19 cellular contexts compared by ENCODE assay signal in genomic region chr1:61449410-61449809, GRCh38.
A peak's percentile ranks its signal among the peaks of the same experiment; 100 is the strongest.
DNase-seq lines count a peak whose midpoint lies in the region; ATAC-seq and TF ChIP-seq lines count a peak whose summit lies in the region.
"Had no signal": no experiment of that assay in that cellular context is flagged by ENCODE, and none has a peak within 500 bp of the region (broad histone marks: within the 10 kb centered on the region; RNA-seq: fewer than 3 reads in every experiment).

No MANE protein-coding gene starts in this region.

- no peak overlapping the region for H3K4me3 Mint-ChIP-seq in GM23338
- H3K4me3 Mint-ChIP-seq: activated CD4-positive, alpha-beta T cell treated with anti-CD3 and anti-CD28 coated beads for 36 hours; CD8-positive, alpha-beta memory T cell had no signal

- H3K4me3 ChIP-seq in SK-N-MC (no peak overlapping the region), coronary artery (no peak overlapping the region), osteoblast (ENCODE audit: insufficient read depth, low read length) (no peak overlapping the region), thyroid gland (replicated peaks in 1 of 3) (no peak overlapping the region), GM23338 (no peak overlapping the region)
- H3K4me3 ChIP-seq: mucosa of descending colon, smooth muscle cell, upper lobe of left lung had no signal

- TF ChIP-seq POLR2A in thyroid gland (IDR thresholded peaks at IDR 0.05) (no peak), GM18505 (IDR thresholded peaks at IDR 0.05; ENCODE audit: borderline replicate concordance, extremely low read depth, insufficient read depth, insufficient read length) (no peak)

- no peak overlapping the region for H2AFZ ChIP-seq in osteoblast (ENCODE audit: low read length)
- H2AFZ ChIP-seq in GM23338: no peak overlapping the region

- ATAC-seq in GM23338: no peak
- ATAC-seq in GM18505 (IDR thresholded peaks at IDR 0.05; ENCODE audit: unreplicated experiment): no peak
- ATAC-seq: activated CD4-positive, alpha-beta T cell treated with anti-CD3 and anti-CD28 coated beads for 36 hours; mucosa of descending colon; PC-3 had no signal

- no peak overlapping the region for H3K9ac ChIP-seq in SK-N-MC (ENCODE audit: insufficient read length)

- DNase-seq in SK-N-MC (ENCODE audit: low read depth, low spot score) (no peak), coronary artery (ENCODE audit: low spot score) (peak; percentile 79), osteoblast (ENCODE audit: insufficient read length, low spot score, missing footprints) (no peak), thyroid gland (no peak), GM23338 (ENCODE audit: low spot score) (no peak), GM10266 (ENCODE audit: extremely low spot score) (no peak)
- DNase-seq: activated CD4-positive, alpha-beta T cell treated with anti-CD3 and anti-CD28 coated beads for 36 hours; activated effector memory CD4-positive, alpha-beta T cell treated with Interleukin-2 at 50 U/mL for 16 hours; CD8-positive, alpha-beta memory T cell; DND-41; NCI-H1436; NCI-H2171; NCI-H748 treated with DMSO at 0.1 percent for 48 hours; occipital lobe; PC-3 had no signal

- H3K27ac ChIP-seq in SK-N-MC (peak overlapping the region; percentile 97), coronary artery (peak overlapping the region; percentile 91), osteoblast (ENCODE audit: low read depth, low read length) (no peak overlapping the region), thyroid gland (peak overlapping the region; percentile 52 to 67 (median 65)), GM23338 (ENCODE audit: low read depth) (no peak overlapping the region)

- H3K4me2 ChIP-seq in osteoblast (ENCODE audit: insufficient read depth, low read length) (peak overlapping the region; percentile 35), GM23338 (no peak overlapping the region)
- H3K4me2 ChIP-seq: smooth muscle cell had no signal

- H3K27me3 Mint-ChIP-seq in GM23338 (ENCODE audit: insufficient read depth, low read depth, poor library complexity): peaks cover 2% of the 10 kb centered on the region
- H3K27me3 Mint-ChIP-seq: activated CD4-positive, alpha-beta T cell treated with anti-CD3 and anti-CD28 coated beads for 36 hours; CD8-positive, alpha-beta memory T cell had no signal

- intact Hi-C loops in thyroid gland (cut with DNase I): no loop called here

- H3K27me3 ChIP-seq in osteoblast (ENCODE audit: insufficient read depth, low read length) (peaks cover 21% of the 10 kb centered on the region), thyroid gland (no peaks in the 10 kb centered on the region), GM23338 (ENCODE audit: insufficient read depth) (no peaks in the 10 kb centered on the region)
- H3K27me3 ChIP-seq: upper lobe of left lung had no signal

- no peak overlapping the region for H3K27ac Mint-ChIP-seq in GM23338
- H3K27ac Mint-ChIP-seq: activated CD4-positive, alpha-beta T cell treated with anti-CD3 and anti-CD28 coated beads for 36 hours had no signal

- 86 to 91% methylated on average over 5 of the region's 5 CpGs for WGBS in thyroid gland, 2 donors

- H3K4me1 ChIP-seq in osteoblast (ENCODE audit: insufficient read depth, low read length) (peaks cover 24% of the 10 kb centered on the region), thyroid gland (peaks cover 54 to 68% of the 10 kb centered on the region in 2 donors), GM23338 (ENCODE audit: insufficient read depth) (peaks cover 17% of the 10 kb centered on the region)

- H4K20me1 ChIP-seq in osteoblast (ENCODE audit: insufficient read depth, low read length): peaks cover 2% of the 10 kb centered on the region
- no peaks in the 10 kb centered on the region for H4K20me1 ChIP-seq in GM23338 (replicated peaks; ENCODE audit: insufficient read depth)

- H3K9me2 ChIP-seq in GM23338 (ENCODE audit: insufficient read depth): no peaks in the 10 kb centered on the region

- no peaks in the 10 kb centered on the region for H3K9me3 Mint-ChIP-seq in GM23338
- H3K9me3 Mint-ChIP-seq: CD8-positive, alpha-beta memory T cell had no signal

- H3K36me3 ChIP-seq in SK-N-MC (ENCODE audit: insufficient read depth, low read length) (no peaks in the 10 kb centered on the region), osteoblast (ENCODE audit: insufficient read depth, low read length) (no peaks in the 10 kb centered on the region), thyroid gland (no peaks in the 10 kb centered on the region), GM23338 (ENCODE audit: insufficient read depth) (no peaks in the 10 kb centered on the region)
- H3K36me3 ChIP-seq: upper lobe of left lung had no signal

- no peaks in the 10 kb centered on the region for H3K36me3 Mint-ChIP-seq in GM23338 (ENCODE audit: low read depth)
- H3K36me3 Mint-ChIP-seq: CD8-positive, alpha-beta memory T cell had no signal

- TF ChIP-seq CTCF in coronary artery (IDR thresholded peaks at IDR 0.05) (no peak), osteoblast (IDR thresholded peaks at IDR 0.05; ENCODE audit: extremely low read depth, low read depth, low read length) (no peak), thyroid gland (IDR thresholded peaks at IDR 0.05) (no peak), GM23338 (conservative IDR thresholded peaks at IDR 0.05; ENCODE audit: low read depth in 2 of 2) (no peak), GM10266 (IDR thresholded peaks at IDR 0.05; ENCODE audit: control insufficient read depth, insufficient read depth, low read depth, missing control alignments) (no peak)

- peaks cover 33% of the 10 kb centered on the region for H3K4me1 Mint-ChIP-seq in GM23338

- H3K9me3 ChIP-seq in SK-N-MC (ENCODE audit: low read depth, low read length) (no peaks in the 10 kb centered on the region), osteoblast (ENCODE audit: low read depth, low read length) (no peaks in the 10 kb centered on the region), thyroid gland (no peaks in the 10 kb centered on the region)
- H3K9me3 ChIP-seq: mucosa of descending colon, upper lobe of left lung had no signal

- H3K79me2 ChIP-seq in osteoblast (ENCODE audit: insufficient read depth, low read length): no peaks in the 10 kb centered on the region
- no peaks in the 10 kb centered on the region for H3K79me2 ChIP-seq in GM23338 (replicated peaks; ENCODE audit: insufficient read depth)

- H3F3A ChIP-seq in GM23338 (replicated peaks; ENCODE audit: low read depth): no peaks in the 10 kb centered on the region

TF ChIP-seq in GM23338, 12 proteins besides CTCF, POLR2A, EP300 and RAD21 (continues in another document):
- TF ChIP-seq EZH2phosphoT487 (IDR thresholded peaks at IDR 0.05; ENCODE audit: unreplicated experiment) (no peak), ZNF331 (CRISPR knock-in tag; IDR thresholded peaks at IDR 0.05; ENCODE audit: low read depth) (no peak), EZH2 (IDR thresholded peaks at IDR 0.05; ENCODE audit: low read depth, unreplicated experiment) (no peak)
- TF ChIP-seq, protein P1, sequence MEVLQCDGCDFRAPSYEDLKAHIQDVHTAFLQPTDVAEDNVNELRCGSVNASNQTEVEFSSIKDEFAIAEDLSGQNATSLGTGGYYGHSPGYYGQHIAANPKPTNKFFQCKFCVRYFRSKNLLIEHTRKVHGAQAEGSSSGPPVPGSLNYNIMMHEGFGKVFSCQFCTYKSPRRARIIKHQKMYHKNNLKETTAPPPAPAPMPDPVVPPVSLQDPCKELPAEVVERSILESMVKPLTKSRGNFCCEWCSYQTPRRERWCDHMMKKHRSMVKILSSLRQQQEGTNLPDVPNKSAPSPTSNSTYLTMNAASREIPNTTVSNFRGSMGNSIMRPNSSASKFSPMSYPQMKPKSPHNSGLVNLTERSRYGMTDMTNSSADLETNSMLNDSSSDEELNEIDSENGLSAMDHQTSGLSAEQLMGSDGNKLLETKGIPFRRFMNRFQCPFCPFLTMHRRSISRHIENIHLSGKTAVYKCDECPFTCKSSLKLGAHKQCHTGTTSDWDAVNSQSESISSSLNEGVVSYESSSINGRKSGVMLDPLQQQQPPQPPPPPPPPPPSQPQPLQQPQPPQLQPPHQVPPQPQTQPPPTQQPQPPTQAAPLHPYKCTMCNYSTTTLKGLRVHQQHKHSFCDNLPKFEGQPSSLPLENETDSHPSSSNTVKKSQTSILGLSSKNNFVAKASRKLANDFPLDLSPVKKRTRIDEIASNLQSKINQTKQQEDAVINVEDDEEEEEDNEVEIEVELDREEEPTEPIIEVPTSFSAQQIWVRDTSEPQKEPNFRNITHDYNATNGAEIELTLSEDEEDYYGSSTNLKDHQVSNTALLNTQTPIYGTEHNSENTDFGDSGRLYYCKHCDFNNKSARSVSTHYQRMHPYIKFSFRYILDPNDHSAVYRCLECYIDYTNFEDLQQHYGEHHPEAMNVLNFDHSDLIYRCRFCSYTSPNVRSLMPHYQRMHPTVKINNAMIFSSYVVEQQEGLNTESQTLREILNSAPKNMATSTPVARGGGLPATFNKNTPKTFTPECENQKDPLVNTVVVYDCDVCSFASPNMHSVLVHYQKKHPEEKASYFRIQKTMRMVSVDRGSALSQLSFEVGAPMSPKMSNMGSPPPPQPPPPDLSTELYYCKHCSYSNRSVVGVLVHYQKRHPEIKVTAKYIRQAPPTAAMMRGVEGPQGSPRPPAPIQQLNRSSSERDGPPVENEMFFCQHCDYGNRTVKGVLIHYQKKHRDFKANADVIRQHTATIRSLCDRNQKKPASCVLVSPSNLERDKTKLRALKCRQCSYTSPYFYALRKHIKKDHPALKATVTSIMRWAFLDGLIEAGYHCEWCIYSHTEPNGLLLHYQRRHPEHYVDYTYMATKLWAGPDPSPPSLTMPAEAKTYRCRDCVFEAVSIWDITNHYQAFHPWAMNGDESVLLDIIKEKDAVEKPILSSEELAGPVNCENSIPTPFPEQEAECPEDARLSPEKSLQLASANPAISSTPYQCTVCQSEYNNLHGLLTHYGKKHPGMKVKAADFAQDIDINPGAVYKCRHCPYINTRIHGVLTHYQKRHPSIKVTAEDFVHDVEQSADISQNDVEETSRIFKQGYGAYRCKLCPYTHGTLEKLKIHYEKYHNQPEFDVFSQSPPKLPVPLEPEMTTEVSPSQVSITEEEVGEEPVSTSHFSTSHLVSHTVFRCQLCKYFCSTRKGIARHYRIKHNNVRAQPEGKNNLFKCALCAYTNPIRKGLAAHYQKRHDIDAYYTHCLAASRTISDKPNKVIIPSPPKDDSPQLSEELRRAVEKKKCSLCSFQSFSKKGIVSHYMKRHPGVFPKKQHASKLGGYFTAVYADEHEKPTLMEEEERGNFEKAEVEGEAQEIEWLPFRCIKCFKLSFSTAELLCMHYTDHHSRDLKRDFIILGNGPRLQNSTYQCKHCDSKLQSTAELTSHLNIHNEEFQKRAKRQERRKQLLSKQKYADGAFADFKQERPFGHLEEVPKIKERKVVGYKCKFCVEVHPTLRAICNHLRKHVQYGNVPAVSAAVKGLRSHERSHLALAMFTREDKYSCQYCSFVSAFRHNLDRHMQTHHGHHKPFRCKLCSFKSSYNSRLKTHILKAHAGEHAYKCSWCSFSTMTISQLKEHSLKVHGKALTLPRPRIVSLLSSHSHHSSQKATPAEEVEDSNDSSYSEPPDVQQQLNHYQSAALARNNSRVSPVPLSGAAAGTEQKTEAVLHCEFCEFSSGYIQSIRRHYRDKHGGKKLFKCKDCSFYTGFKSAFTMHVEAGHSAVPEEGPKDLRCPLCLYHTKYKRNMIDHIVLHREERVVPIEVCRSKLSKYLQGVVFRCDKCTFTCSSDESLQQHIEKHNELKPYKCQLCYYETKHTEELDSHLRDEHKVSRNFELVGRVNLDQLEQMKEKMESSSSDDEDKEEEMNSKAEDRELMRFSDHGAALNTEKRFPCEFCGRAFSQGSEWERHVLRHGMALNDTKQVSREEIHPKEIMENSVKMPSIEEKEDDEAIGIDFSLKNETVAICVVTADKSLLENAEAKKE (CRISPR knock-in tag; IDR thresholded peaks at IDR 0.05): no peak

Comparison
In these comparisons a context has a peak if more than half of its experiments do, and no peak if none do; other contexts are left out.
1. H3K27ac ChIP-seq: peak in SK-N-MC (single experiment), coronary artery (2 of 2) and thyroid gland (3 of 3); none in osteoblast (single experiment) and GM23338 (single experiment).